Comparison of ENCODE assay signal across 9 cellular contexts in the genomic region with DNA sequence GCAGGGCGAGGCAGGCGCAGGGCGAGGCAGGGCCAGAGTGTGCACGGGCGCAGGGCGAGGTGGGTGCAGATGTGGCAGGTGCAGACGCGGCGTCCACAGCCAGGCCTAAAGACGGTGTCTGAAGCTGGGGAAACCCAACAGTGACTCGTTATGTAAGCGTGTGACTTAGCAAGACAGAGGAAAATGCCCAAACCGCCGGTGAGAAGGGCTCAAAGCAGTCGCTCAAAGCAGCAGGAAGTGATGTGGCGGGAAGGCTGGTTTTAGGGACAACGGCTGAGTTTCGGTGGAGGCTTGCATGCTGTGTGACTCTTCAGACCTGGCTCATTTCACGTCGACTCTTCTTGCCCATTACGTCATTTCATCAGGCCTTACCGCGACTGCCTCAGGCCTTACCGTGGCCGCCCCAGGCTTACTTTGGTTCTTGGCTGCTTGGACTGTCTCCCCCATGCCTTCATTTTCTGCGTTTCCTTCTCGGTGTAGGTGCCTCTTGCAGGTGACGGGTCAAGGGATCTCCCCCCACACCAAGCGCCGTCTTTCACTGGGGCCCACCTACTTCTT. TPM values are rescaled to one million over a fixed set of nuclear protein-coding genes. Genes with fewer than 3 reads are reported as not detected.
A peak's percentile ranks its signal among the peaks of the same experiment; 100 is the strongest.
DNase-seq lines count a peak whose midpoint lies in the region; ATAC-seq, FAIRE-seq and TF ChIP-seq lines count a peak whose summit lies in the region.
"Had no signal": no experiment of that assay in that cellular context is flagged by ENCODE, and none has a peak within 500 bp of the region (broad histone marks: within the 10 kb centered on the region; RNA-seq: fewer than 3 reads in every experiment).

No MANE protein-coding gene starts in this region.

- POLR2A ChIA-PET in MCF 10A (lab: Yijun Ruan, JAX) (no interaction called here), T-cell (lab: Charles Lee) (no interaction called here)

- H3K4me1 Mint-ChIP-seq in MCF 10A (ENCODE audit: insufficient read depth, unreplicated experiment) (no peaks in the 10 kb centered on the region), T-cell (peaks cover 16 to 30% (median 24%) of the 10 kb centered on the region in 3 donors)
- peaks cover 35% of the 10 kb centered on the region for H3K4me1 Mint-ChIP-seq in activated naive CD8-positive, alpha-beta T cell treated with anti-CD3 and anti-CD28 coated beads, Interleukin-2, amount 50 U/mL, for 24 hours

- no peaks in the 10 kb centered on the region for H4K20me1 ChIP-seq in mammary epithelial cell (ENCODE audit: insufficient read depth, low read length)

- DNase-seq in mammary epithelial cell, result peak; percentile 48
- no peak for DNase-seq in MCF 10A (ENCODE audit: unreplicated experiment)
- DNase-seq in T-cell, result peak; percentile 26 to 73 (median 55)
- peak; percentile 83 for DNase-seq in activated naive CD8-positive, alpha-beta T cell treated with anti-CD3 and anti-CD28 coated beads, Interleukin-2, amount 50 U/mL, for 24 hours
- peak; percentile 22 to 58 for DNase-seq in stimulated activated CD4-positive, alpha-beta T cell treated with anti-CD3 and anti-CD28 coated beads, Interleukin-15, amount 100 ng/mL, for 1 hour (ENCODE audit: low read depth in 1 of 2, low spot score in 1 of 2)
- no peak for DNase-seq in kidney
- DNase-seq in thyroid gland, result no peak

- ATAC-seq in HG03103 (IDR thresholded peaks at IDR 0.05; ENCODE audit: low read depth, unreplicated experiment), result peak; percentile 80
- ATAC-seq in T-cell (replicated peaks in 1 of 4), result peak; percentile 81 to 94 (median 91)
- ATAC-seq in activated naive CD8-positive, alpha-beta T cell treated with anti-CD3 and anti-CD28 coated beads, Interleukin-2, amount 50 U/mL, for 24 hours, result peak; percentile 97

- H3K27ac ChIP-seq in mammary epithelial cell (ENCODE audit: insufficient read depth, low read depth, low read length), result no peak overlapping the region
- H3K27ac ChIP-seq in kidney (ENCODE audit: low read depth in 2 of 2, low read length in 2 of 2), result no peak overlapping the region
- H3K27ac ChIP-seq in thyroid gland, result no peak overlapping the region
- H3K27ac ChIP-seq: upper lobe of left lung had no signal

- CTCF ChIA-PET in mammary epithelial cell (lab: Charles Lee; ENCODE audit: low non-redundant PET), result no interaction called here
- CTCF ChIA-PET in MCF 10A (lab: Yijun Ruan, JAX), result no interaction called here
- CTCF ChIA-PET in T-cell (lab: Charles Lee), result no interaction called here

- in situ Hi-C loops in mammary epithelial cell (cut with MboI; ENCODE audit: low sequenced_read_pairs in 2 of 2), result no loop called here

- H3K4me2 ChIP-seq in mammary epithelial cell (ENCODE audit: insufficient read depth, low read depth, low read length), result no peak overlapping the region

- H3K4me1 ChIP-seq in mammary epithelial cell (ENCODE audit: insufficient read depth, low read length) (no peaks in the 10 kb centered on the region), kidney (ENCODE audit: control insufficient read depth in 1 of 2, insufficient read depth in 1 of 2, low read depth in 1 of 2, low read length in 2 of 2) (no peaks in the 10 kb centered on the region), thyroid gland (no peaks in the 10 kb centered on the region)

- peaks cover 1% of the 10 kb centered on the region for H3K27me3 ChIP-seq in mammary epithelial cell (ENCODE audit: insufficient read depth, low read length)
- no peaks in the 10 kb centered on the region for H3K27me3 ChIP-seq in thyroid gland
- H3K27me3 ChIP-seq: upper lobe of left lung had no signal

- H3K9me3 ChIP-seq in mammary epithelial cell (replicated peaks; ENCODE audit: insufficient read depth, low read length) (no peaks in the 10 kb centered on the region), kidney (ENCODE audit: control insufficient read depth in 1 of 2, low read length in 2 of 2) (no peaks in the 10 kb centered on the region), thyroid gland (no peaks in the 10 kb centered on the region)
- H3K9me3 ChIP-seq: upper lobe of left lung had no signal

- H3K9ac ChIP-seq in mammary epithelial cell (ENCODE audit: insufficient read depth, low read length) (no peak overlapping the region), kidney (ENCODE audit: low read length in 2 of 2) (no peak overlapping the region)

- no peak for TF ChIP-seq POLR2A in thyroid gland (IDR thresholded peaks at IDR 0.05)

- H3K27me3 Mint-ChIP-seq in MCF 10A (ENCODE audit: insufficient read depth, unreplicated experiment) (no peaks in the 10 kb centered on the region), T-cell (peaks cover 2 to 4% of the 10 kb centered on the region in 2 donors)
- no peaks in the 10 kb centered on the region for H3K27me3 Mint-ChIP-seq in activated naive CD8-positive, alpha-beta T cell treated with anti-CD3 and anti-CD28 coated beads, Interleukin-2, amount 50 U/mL, for 24 hours

- no peaks in the 10 kb centered on the region for H3K36me3 Mint-ChIP-seq in MCF 10A (ENCODE audit: insufficient read depth, unreplicated experiment)
- H3K36me3 Mint-ChIP-seq in T-cell, result no peaks in the 10 kb centered on the region
- H3K36me3 Mint-ChIP-seq in activated naive CD8-positive, alpha-beta T cell treated with anti-CD3 and anti-CD28 coated beads, Interleukin-2, amount 50 U/mL, for 24 hours (ENCODE audit: low read depth), result peaks cover 9% of the 10 kb centered on the region

- H3K9me3 Mint-ChIP-seq in MCF 10A (ENCODE audit: unreplicated experiment) (no peaks in the 10 kb centered on the region), T-cell (no peaks in the 10 kb centered on the region)
- no peaks in the 10 kb centered on the region for H3K9me3 Mint-ChIP-seq in activated naive CD8-positive, alpha-beta T cell treated with anti-CD3 and anti-CD28 coated beads, Interleukin-2, amount 50 U/mL, for 24 hours

- intact Hi-C loops in mammary epithelial cell (cut with micrococcal nuclease), result no loop called here
- intact Hi-C loops in MCF 10A (cut with micrococcal nuclease), result no loop called here
- intact Hi-C loops in kidney (cut with DNase I), result no loop called here
- intact Hi-C loops in thyroid gland (cut with DNase I), result no loop called here

- no peak overlapping the region for H2AFZ ChIP-seq in mammary epithelial cell (ENCODE audit: low read depth, low read length)

- H3K4me3 Mint-ChIP-seq in MCF 10A (ENCODE audit: unreplicated experiment) (no peak overlapping the region), T-cell (peak overlapping the region; percentile 59 to 70 (median 68))
- H3K4me3 Mint-ChIP-seq in activated naive CD8-positive, alpha-beta T cell treated with anti-CD3 and anti-CD28 coated beads, Interleukin-2, amount 50 U/mL, for 24 hours, result peak overlapping the region; percentile 76

- no peak overlapping the region for H3K27ac Mint-ChIP-seq in MCF 10A (ENCODE audit: low read depth, unreplicated experiment)
- H3K27ac Mint-ChIP-seq in T-cell, result peak overlapping the region; percentile 70 to 75
- H3K27ac Mint-ChIP-seq in activated naive CD8-positive, alpha-beta T cell treated with anti-CD3 and anti-CD28 coated beads, Interleukin-2, amount 50 U/mL, for 24 hours, result peak overlapping the region; percentile 98

- dilution Hi-C loops in mammary epithelial cell (cut with HindIII; ENCODE audit: low sequenced_read_pairs), result loop anchor here (5.0 kb wide), 2 partner anchors 40 to 50 kb away; a partner anchor contains a TSS

- H3K79me2 ChIP-seq in mammary epithelial cell (ENCODE audit: insufficient read depth, low read length), result no peaks in the 10 kb centered on the region

- BruUV-seq in mammary epithelial cell (replicated peaks; lab: Mats Ljungman, UMichigan) (no TSS peak), MCF 10A (replicated peaks; lab: Mats Ljungman, UMichigan) (no TSS peak)

- WGBS in mammary epithelial cell (ENCODE audit: low coverage, missing lambda C conversion rate), result 84% methylated on average over 24 of the region's 30 CpGs
- WGBS in thyroid gland, 2 donors, result 89 to 90% methylated on average over 30 of the region's 30 CpGs

- TF ChIP-seq CTCF in mammary epithelial cell (conservative IDR thresholded peaks at IDR 0.05 in 1 of 2, IDR thresholded peaks at IDR 0.05 in 1 of 2; ENCODE audit: extremely low read depth in 1 of 2, insufficient read depth in 1 of 2, low read depth in 1 of 2, low read length in 2 of 2) (no peak), MCF 10A (IDR thresholded peaks at IDR 0.05; ENCODE audit: unreplicated experiment) (no peak), kidney (IDR thresholded peaks at IDR 0.05; ENCODE audit: borderline replicate concordance, extremely low read depth, insufficient read depth) (no peak), thyroid gland (IDR thresholded peaks at IDR 0.05) (no peak)

- H3K36me3 ChIP-seq in mammary epithelial cell (ENCODE audit: insufficient read depth, low read length), result no peaks in the 10 kb centered on the region
- H3K36me3 ChIP-seq in kidney (ENCODE audit: control insufficient read depth in 1 of 2, insufficient read depth in 2 of 2, low read length in 2 of 2), result no peaks in the 10 kb centered on the region
- no peaks in the 10 kb centered on the region for H3K36me3 ChIP-seq in thyroid gland
- H3K36me3 ChIP-seq: upper lobe of left lung had no signal

- H3K4me3 ChIP-seq in mammary epithelial cell (replicated peaks in 1 of 3; ENCODE audit: insufficient read depth in 1 of 3, low read depth in 2 of 3, low read length in 3 of 3) (no peak overlapping the region), kidney (ENCODE audit: low read length in 2 of 2) (no peak overlapping the region), thyroid gland (replicated peaks in 1 of 3) (no peak overlapping the region)
- H3K4me3 ChIP-seq: upper lobe of left lung had no signal

- FAIRE-seq in kidney (lab: Jason Lieb, UNC), result no peak

RNA-seq across cellular contexts. Expression of a gene that starts 50.5 kb away (rescaled TPM):
- 10 to 100 TPM; 19.5 to 41.2 TPM for total RNA-seq in mammary epithelial cell
- 15.0 TPM for polyA plus RNA-seq in mammary epithelial cell
- polyA minus RNA-seq in mammary epithelial cell, result 26.2 TPM
- 44.1 and 49.6 TPM in 2 replicates for total RNA-seq in MCF 10A (2022)
- 10 to 100 TPM; 81.6 to 99.8 (median 84.2) TPM for total RNA-seq in T-cell
- 71.5 TPM for total RNA-seq in kidney
- polyA plus RNA-seq in kidney (ENCODE audit: insufficient read depth, low read depth, low replicate concordance), result 40.5 TPM
- total RNA-seq in thyroid gland, result 10 to 100 TPM; 39.7 to 49.6 (median 45.0) TPM

Comparison
In these comparisons a context has a peak if more than half of its experiments do, and no peak if none do; other contexts are left out.
1. DNase-seq: peak in mammary epithelial cell (single experiment), T-cell (34 of 34), activated naive CD8-positive, alpha-beta T cell treated with anti-CD3 and anti-CD28 coated beads, Interleukin-2, amount 50 U/mL, for 24 hours (single experiment) and stimulated activated CD4-positive, alpha-beta T cell treated with anti-CD3 and anti-CD28 coated beads, Interleukin-15, amount 100 ng/mL, for 1 hour (2 of 2); none in MCF 10A (single experiment), kidney (single experiment) and thyroid gland (0 of 2).
2. Peak in every context shown above with its lines, with median percentiles within 50 percentile points of each other: ATAC-seq.